1 cellular context compared by ENCODE assay signal in genomic region chr12:31728917-31729640, GRCh38.
TF ChIP-seq lines count a peak whose summit lies in the region.

Gene AMN1, minus strand, starts transcription at chr12:31729021. Its CDS starts 13 bp downstream, at chr12:31729008.

TF ChIP-seq in K562, 482 proteins besides CTCF, POLR2A, EP300 and RAD21 (continued from another document and continues in another):
- TF ChIP-seq ZNF318 (IDR thresholded peaks at IDR 0.05; ENCODE audit: borderline replicate concordance in 1 of 2, low read depth in 1 of 2), result no peak
- TF ChIP-seq FOXA3 (CRISPR knock-in tag; conservative IDR thresholded peaks at IDR 0.05 in 1 of 2, IDR thresholded peaks at IDR 0.05 in 1 of 2), result no peak
- no peak for TF ChIP-seq ARID3B (CRISPR knock-in tag; IDR thresholded peaks at IDR 0.05; ENCODE audit: borderline replicate concordance)
- TF ChIP-seq HSF4 (CRISPR knock-in tag; IDR thresholded peaks at IDR 0.05; ENCODE audit: borderline replicate concordance), result no peak
- no peak for TF ChIP-seq ZNF436 (CRISPR knock-in tag; IDR thresholded peaks at IDR 0.05)
- no peak for TF ChIP-seq ZFP30 (CRISPR knock-in tag; IDR thresholded peaks at IDR 0.05; ENCODE audit: borderline replicate concordance)
- TF ChIP-seq CXXC5 (CRISPR knock-in tag; IDR thresholded peaks at IDR 0.05), result peak; percentile 82
- TF ChIP-seq TEAD4 (IDR thresholded peaks at IDR 0.05; ENCODE audit: low read length), result no peak; the same call in 1 of the 2 replicates
- no peak for TF ChIP-seq TEAD4 (CRISPR knock-in tag; IDR thresholded peaks at IDR 0.05; ENCODE audit: borderline replicate concordance)
- peak; percentile 74; the same call in 1 of the 2 replicates for TF ChIP-seq VEZF1 (CRISPR knock-in tag; IDR thresholded peaks at IDR 0.05)
- no peak for TF ChIP-seq DNMT1 (IDR thresholded peaks at IDR 0.05)
- no peak for TF ChIP-seq ZNF217 (CRISPR knock-in tag; IDR thresholded peaks at IDR 0.05)
- TF ChIP-seq FOXO4 (CRISPR knock-in tag; IDR thresholded peaks at IDR 0.05), result no peak
- no peak for TF ChIP-seq MYBL2 (IDR thresholded peaks at IDR 0.05; ENCODE audit: low read depth)
- TF ChIP-seq MYBL2 (CRISPR knock-in tag; IDR thresholded peaks at IDR 0.05; ENCODE audit: borderline replicate concordance), result no peak
- TF ChIP-seq PHB2 (IDR thresholded peaks at IDR 0.05; ENCODE audit: low read depth), result no peak
- no peak for TF ChIP-seq MAFK (IDR thresholded peaks at IDR 0.05; ENCODE audit: low read length)
- TF ChIP-seq MBD1 (CRISPR knock-in tag; IDR thresholded peaks at IDR 0.05), result no peak
- 0 out of 2 replicates have a peak, but pooled peaks have one; percentile 45 for TF ChIP-seq ZNF384 (IDR thresholded peaks at IDR 0.05; ENCODE audit: low read depth, low read length)
- TF ChIP-seq ESRRB (CRISPR knock-in tag; IDR thresholded peaks at IDR 0.05; ENCODE audit: borderline replicate concordance), result no peak
- TF ChIP-seq HOXB6 (CRISPR knock-in tag; IDR thresholded peaks at IDR 0.05; ENCODE audit: borderline replicate concordance), result no peak
- TF ChIP-seq ZNF41 (CRISPR knock-in tag; conservative IDR thresholded peaks at IDR 0.05), result no peak
- TF ChIP-seq E4F1 (CRISPR knock-in tag; IDR thresholded peaks at IDR 0.05; ENCODE audit: borderline replicate concordance), result no peak
- no peak for TF ChIP-seq PTRF (tag; IDR thresholded peaks at IDR 0.05)
- TF ChIP-seq NR2C2 (CRISPR knock-in tag; IDR thresholded peaks at IDR 0.05), result peak; percentile 68
- peak; percentile 92 for TF ChIP-seq NR2C2 (tag; IDR thresholded peaks at IDR 0.05)
- peak; percentile 72; the same call in 1 of the 2 replicates for TF ChIP-seq OTX1 (CRISPR knock-in tag; IDR thresholded peaks at IDR 0.05)
- TF ChIP-seq POLR2AphosphoS5 (IDR thresholded peaks at IDR 0.05; ENCODE audit: control insufficient read depth, insufficient read depth, low read depth, low read length), result peak; percentile 93
- no peak for TF ChIP-seq SMARCC2 (IDR thresholded peaks at IDR 0.05; ENCODE audit: low read depth)
- TF ChIP-seq MCM2 (IDR thresholded peaks at IDR 0.05; ENCODE audit: low read depth), result no peak
- TF ChIP-seq THRAP3 (IDR thresholded peaks at IDR 0.05; ENCODE audit: borderline replicate concordance), result no peak
- TF ChIP-seq DDX20 (tag; IDR thresholded peaks at IDR 0.05; ENCODE audit: low read depth), result no peak
- no peak for TF ChIP-seq SNIP1 (IDR thresholded peaks at IDR 0.05; ENCODE audit: low read depth)
- no peak; a peak in 1 of 4 replicates for TF ChIP-seq TBL1XR1 (IDR thresholded peaks at IDR 0.05; ENCODE audit: low read length in 2 of 2)
- 0 out of 2 replicates have a peak, but pooled peaks have one; percentile 41 for TF ChIP-seq THAP12 (CRISPR knock-in tag; IDR thresholded peaks at IDR 0.05)
- peak in 1 of 2 experiments; percentile 93; a peak in 3 of 4 replicates for TF ChIP-seq UBTF (IDR thresholded peaks at IDR 0.05; ENCODE audit: borderline replicate concordance in 1 of 2, low read depth in 2 of 2, low read length in 2 of 2)
